In the genomic region with DNA sequence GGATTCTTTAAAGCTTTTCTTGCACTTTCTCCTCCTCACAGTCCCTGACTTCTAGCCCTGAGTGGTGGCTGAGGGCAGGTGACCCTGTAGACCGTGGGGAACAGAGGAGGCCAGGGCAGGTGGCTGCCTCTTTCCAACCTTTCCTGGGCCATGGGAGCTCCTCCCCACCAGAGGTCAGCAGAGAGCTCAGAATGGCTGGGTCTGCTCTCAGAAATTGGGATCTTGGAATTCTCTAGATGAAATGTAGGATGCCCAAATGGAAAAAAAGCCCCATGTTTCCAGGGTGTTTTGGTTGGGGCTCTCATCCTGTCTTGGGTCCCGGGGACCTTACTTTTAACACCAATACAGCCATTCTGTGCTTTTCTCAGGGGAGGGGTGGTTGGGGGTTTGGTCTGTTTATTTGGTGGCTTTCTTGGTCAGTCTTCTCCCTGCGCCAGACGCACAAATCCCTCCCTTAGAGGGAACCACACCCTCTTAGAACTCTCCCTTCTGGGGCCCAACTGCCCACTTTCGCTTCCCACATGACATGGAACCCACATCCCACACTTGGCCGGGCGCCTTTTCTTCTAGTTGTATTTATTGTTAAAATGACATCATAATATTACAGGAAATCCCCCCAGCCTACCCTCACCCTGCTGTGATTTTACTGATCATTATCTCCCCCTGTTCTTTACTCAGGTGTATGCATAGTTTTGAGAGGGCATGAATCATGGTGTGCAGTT, we compare ENCODE assay signal across 1 cellular context.
TF ChIP-seq lines count a peak whose summit lies in the region.

No MANE protein-coding gene starts in this region.

TF ChIP-seq in HCT116, 20 proteins besides CTCF, POLR2A, EP300 and RAD21:
- TF ChIP-seq SIN3A (IDR thresholded peaks at IDR 0.05; ENCODE audit: low read depth): no peak
- TF ChIP-seq JUND (IDR thresholded peaks at IDR 0.05): no peak
- TF ChIP-seq, protein P1, sequence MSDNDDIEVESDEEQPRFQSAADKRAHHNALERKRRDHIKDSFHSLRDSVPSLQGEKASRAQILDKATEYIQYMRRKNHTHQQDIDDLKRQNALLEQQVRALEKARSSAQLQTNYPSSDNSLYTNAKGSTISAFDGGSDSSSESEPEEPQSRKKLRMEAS (IDR thresholded peaks at IDR 0.05): no peak
- TF ChIP-seq ZNF274 (IDR thresholded peaks at IDR 0.05; ENCODE audit: low read depth, low read length): no peak
- no peak for TF ChIP-seq ELF1 (IDR thresholded peaks at IDR 0.05; ENCODE audit: borderline replicate concordance, low read depth)
- TF ChIP-seq, protein P2, sequence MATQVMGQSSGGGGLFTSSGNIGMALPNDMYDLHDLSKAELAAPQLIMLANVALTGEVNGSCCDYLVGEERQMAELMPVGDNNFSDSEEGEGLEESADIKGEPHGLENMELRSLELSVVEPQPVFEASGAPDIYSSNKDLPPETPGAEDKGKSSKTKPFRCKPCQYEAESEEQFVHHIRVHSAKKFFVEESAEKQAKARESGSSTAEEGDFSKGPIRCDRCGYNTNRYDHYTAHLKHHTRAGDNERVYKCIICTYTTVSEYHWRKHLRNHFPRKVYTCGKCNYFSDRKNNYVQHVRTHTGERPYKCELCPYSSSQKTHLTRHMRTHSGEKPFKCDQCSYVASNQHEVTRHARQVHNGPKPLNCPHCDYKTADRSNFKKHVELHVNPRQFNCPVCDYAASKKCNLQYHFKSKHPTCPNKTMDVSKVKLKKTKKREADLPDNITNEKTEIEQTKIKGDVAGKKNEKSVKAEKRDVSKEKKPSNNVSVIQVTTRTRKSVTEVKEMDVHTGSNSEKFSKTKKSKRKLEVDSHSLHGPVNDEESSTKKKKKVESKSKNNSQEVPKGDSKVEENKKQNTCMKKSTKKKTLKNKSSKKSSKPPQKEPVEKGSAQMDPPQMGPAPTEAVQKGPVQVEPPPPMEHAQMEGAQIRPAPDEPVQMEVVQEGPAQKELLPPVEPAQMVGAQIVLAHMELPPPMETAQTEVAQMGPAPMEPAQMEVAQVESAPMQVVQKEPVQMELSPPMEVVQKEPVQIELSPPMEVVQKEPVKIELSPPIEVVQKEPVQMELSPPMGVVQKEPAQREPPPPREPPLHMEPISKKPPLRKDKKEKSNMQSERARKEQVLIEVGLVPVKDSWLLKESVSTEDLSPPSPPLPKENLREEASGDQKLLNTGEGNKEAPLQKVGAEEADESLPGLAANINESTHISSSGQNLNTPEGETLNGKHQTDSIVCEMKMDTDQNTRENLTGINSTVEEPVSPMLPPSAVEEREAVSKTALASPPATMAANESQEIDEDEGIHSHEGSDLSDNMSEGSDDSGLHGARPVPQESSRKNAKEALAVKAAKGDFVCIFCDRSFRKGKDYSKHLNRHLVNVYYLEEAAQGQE (IDR thresholded peaks at IDR 0.05; ENCODE audit: low read depth): no peak
- TF ChIP-seq SP1 (IDR thresholded peaks at IDR 0.05; ENCODE audit: low read depth): no peak
- no peak for TF ChIP-seq CBX3 (IDR thresholded peaks at IDR 0.05; ENCODE audit: low read depth)
